ENCODE assay signal across 3 cellular contexts in the genomic region with DNA sequence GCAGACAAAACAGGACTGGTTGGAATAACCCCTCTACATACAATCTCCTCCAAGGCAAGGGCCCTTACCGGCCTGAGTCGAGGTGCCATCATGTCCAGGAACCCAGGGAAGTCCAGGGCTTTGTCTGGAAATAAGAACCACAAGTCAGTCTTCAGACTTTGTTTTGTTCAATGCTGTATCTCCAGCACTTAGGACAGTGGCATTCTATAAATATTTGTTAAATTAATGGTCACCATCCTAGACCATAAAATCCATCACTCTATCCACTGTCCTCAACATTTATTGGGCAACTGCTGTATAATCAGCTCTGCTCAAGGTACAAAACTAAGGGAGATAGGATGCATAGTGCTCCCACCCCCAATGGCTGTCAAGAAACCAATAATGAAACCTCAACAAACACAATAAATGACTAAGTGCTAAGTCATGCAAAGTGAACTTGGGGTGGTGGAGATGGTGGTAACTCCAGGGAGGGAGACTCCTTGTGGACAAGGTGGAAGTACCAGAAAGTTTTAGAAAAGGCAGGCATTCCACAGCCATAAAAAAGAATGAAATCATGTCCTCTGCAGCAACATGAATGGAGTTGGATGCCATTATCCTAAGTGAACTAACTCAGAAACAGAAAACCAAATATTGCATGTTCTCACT.
TF ChIP-seq lines count a peak whose summit lies in the region.

No MANE protein-coding gene starts in this region.

TF ChIP-seq in SK-N-SH, 30 proteins besides CTCF, POLR2A, EP300 and RAD21 (continued from another document):
- TF ChIP-seq, protein P1, sequence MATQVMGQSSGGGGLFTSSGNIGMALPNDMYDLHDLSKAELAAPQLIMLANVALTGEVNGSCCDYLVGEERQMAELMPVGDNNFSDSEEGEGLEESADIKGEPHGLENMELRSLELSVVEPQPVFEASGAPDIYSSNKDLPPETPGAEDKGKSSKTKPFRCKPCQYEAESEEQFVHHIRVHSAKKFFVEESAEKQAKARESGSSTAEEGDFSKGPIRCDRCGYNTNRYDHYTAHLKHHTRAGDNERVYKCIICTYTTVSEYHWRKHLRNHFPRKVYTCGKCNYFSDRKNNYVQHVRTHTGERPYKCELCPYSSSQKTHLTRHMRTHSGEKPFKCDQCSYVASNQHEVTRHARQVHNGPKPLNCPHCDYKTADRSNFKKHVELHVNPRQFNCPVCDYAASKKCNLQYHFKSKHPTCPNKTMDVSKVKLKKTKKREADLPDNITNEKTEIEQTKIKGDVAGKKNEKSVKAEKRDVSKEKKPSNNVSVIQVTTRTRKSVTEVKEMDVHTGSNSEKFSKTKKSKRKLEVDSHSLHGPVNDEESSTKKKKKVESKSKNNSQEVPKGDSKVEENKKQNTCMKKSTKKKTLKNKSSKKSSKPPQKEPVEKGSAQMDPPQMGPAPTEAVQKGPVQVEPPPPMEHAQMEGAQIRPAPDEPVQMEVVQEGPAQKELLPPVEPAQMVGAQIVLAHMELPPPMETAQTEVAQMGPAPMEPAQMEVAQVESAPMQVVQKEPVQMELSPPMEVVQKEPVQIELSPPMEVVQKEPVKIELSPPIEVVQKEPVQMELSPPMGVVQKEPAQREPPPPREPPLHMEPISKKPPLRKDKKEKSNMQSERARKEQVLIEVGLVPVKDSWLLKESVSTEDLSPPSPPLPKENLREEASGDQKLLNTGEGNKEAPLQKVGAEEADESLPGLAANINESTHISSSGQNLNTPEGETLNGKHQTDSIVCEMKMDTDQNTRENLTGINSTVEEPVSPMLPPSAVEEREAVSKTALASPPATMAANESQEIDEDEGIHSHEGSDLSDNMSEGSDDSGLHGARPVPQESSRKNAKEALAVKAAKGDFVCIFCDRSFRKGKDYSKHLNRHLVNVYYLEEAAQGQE (IDR thresholded peaks at IDR 0.05; ENCODE audit: low read depth, low read length): 0 out of 2 replicates have a peak, but pooled peaks have one; percentile 18
TF ChIP-seq in SK-N-SH: peak in this region for 2.

TF ChIP-seq in SK-N-SH treated with all-trans-retinoic acid at 6 μM for 48 hours, 23 proteins besides CTCF, POLR2A, EP300 and RAD21 (continued from another document):
- TF ChIP-seq, protein P2, sequence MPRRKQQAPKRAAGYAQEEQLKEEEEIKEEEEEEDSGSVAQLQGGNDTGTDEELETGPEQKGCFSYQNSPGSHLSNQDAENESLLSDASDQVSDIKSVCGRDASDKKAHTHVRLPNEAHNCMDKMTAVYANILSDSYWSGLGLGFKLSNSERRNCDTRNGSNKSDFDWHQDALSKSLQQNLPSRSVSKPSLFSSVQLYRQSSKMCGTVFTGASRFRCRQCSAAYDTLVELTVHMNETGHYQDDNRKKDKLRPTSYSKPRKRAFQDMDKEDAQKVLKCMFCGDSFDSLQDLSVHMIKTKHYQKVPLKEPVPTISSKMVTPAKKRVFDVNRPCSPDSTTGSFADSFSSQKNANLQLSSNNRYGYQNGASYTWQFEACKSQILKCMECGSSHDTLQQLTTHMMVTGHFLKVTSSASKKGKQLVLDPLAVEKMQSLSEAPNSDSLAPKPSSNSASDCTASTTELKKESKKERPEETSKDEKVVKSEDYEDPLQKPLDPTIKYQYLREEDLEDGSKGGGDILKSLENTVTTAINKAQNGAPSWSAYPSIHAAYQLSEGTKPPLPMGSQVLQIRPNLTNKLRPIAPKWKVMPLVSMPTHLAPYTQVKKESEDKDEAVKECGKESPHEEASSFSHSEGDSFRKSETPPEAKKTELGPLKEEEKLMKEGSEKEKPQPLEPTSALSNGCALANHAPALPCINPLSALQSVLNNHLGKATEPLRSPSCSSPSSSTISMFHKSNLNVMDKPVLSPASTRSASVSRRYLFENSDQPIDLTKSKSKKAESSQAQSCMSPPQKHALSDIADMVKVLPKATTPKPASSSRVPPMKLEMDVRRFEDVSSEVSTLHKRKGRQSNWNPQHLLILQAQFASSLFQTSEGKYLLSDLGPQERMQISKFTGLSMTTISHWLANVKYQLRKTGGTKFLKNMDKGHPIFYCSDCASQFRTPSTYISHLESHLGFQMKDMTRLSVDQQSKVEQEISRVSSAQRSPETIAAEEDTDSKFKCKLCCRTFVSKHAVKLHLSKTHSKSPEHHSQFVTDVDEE (CRISPR knock-in tag; IDR thresholded peaks at IDR 0.05): no peak
- TF ChIP-seq OSR1 (CRISPR knock-in tag; IDR thresholded peaks at IDR 0.05): no peak
- TF ChIP-seq ZNF8 (CRISPR knock-in tag; IDR thresholded peaks at IDR 0.05): no peak
- no peak for TF ChIP-seq CSDC2 (CRISPR knock-in tag; IDR thresholded peaks at IDR 0.05)
- TF ChIP-seq ARNTL (CRISPR knock-in tag; IDR thresholded peaks at IDR 0.05; ENCODE audit: borderline replicate concordance, low read depth): no peak
- TF ChIP-seq, protein P3, sequence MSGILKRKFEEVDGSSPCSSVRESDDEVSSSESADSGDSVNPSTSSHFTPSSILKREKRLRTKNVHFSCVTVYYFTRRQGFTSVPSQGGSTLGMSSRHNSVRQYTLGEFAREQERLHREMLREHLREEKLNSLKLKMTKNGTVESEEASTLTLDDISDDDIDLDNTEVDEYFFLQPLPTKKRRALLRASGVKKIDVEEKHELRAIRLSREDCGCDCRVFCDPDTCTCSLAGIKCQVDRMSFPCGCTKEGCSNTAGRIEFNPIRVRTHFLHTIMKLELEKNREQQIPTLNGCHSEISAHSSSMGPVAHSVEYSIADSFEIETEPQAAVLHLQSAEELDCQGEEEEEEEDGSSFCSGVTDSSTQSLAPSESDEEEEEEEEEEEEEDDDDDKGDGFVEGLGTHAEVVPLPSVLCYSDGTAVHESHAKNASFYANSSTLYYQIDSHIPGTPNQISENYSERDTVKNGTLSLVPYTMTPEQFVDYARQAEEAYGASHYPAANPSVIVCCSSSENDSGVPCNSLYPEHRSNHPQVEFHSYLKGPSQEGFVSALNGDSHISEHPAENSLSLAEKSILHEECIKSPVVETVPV (CRISPR knock-in tag; IDR thresholded peaks at IDR 0.05): no peak

TF ChIP-seq in HEK293, 187 proteins besides CTCF, POLR2A, EP300 and RAD21 (continued from another document):
- TF ChIP-seq, protein P4, sequence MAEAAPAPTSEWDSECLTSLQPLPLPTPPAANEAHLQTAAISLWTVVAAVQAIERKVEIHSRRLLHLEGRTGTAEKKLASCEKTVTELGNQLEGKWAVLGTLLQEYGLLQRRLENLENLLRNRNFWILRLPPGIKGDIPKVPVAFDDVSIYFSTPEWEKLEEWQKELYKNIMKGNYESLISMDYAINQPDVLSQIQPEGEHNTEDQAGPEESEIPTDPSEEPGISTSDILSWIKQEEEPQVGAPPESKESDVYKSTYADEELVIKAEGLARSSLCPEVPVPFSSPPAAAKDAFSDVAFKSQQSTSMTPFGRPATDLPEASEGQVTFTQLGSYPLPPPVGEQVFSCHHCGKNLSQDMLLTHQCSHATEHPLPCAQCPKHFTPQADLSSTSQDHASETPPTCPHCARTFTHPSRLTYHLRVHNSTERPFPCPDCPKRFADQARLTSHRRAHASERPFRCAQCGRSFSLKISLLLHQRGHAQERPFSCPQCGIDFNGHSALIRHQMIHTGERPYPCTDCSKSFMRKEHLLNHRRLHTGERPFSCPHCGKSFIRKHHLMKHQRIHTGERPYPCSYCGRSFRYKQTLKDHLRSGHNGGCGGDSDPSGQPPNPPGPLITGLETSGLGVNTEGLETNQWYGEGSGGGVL (tag by site-specific recombination; IDR thresholded peaks at IDR 0.05): peak; percentile 62
- TF ChIP-seq PRDM1 (tag by site-specific recombination; IDR thresholded peaks at IDR 0.05) (peak; percentile 91), ZNF664 (tag by site-specific recombination; IDR thresholded peaks at IDR 0.05) (0 out of 2 replicates have a peak, but pooled peaks have one; percentile 31)
